1 cellular context compared by ENCODE assay signal in the genomic region with DNA sequence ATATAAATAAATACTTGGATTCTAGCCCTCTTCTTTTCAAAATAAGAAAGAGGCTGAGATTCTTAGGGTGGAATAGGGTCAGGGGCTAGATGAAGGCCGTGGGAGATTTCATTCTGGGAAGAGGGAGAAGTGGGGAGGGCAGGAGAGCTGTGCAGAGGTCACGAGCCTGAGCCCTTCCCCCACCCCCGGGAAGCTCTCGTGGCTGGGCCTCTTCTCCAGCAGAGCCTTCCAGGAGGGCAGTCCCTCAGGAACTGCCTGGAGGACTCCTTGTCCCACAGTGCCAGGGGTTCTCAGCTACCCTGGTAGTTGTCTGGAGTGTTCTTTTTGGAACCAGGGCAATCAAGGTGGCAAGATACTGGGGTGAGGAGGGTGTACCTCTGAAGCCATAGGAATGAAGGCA.
TF ChIP-seq lines count a peak whose summit lies in the region.

No MANE protein-coding gene starts in this region.

TF ChIP-seq in WTC11, 78 proteins besides CTCF, POLR2A, EP300 and RAD21 (continued from another document):
- TF ChIP-seq, protein P1, sequence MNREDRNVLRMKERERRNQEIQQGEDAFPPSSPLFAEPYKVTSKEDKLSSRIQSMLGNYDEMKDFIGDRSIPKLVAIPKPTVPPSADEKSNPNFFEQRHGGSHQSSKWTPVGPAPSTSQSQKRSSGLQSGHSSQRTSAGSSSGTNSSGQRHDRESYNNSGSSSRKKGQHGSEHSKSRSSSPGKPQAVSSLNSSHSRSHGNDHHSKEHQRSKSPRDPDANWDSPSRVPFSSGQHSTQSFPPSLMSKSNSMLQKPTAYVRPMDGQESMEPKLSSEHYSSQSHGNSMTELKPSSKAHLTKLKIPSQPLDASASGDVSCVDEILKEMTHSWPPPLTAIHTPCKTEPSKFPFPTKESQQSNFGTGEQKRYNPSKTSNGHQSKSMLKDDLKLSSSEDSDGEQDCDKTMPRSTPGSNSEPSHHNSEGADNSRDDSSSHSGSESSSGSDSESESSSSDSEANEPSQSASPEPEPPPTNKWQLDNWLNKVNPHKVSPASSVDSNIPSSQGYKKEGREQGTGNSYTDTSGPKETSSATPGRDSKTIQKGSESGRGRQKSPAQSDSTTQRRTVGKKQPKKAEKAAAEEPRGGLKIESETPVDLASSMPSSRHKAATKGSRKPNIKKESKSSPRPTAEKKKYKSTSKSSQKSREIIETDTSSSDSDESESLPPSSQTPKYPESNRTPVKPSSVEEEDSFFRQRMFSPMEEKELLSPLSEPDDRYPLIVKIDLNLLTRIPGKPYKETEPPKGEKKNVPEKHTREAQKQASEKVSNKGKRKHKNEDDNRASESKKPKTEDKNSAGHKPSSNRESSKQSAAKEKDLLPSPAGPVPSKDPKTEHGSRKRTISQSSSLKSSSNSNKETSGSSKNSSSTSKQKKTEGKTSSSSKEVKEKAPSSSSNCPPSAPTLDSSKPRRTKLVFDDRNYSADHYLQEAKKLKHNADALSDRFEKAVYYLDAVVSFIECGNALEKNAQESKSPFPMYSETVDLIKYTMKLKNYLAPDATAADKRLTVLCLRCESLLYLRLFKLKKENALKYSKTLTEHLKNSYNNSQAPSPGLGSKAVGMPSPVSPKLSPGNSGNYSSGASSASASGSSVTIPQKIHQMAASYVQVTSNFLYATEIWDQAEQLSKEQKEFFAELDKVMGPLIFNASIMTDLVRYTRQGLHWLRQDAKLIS (CRISPR knock-in tag; IDR thresholded peaks at IDR 0.05; ENCODE audit: borderline replicate concordance), result no peak
- TF ChIP-seq NFATC4 (CRISPR knock-in tag; IDR thresholded peaks at IDR 0.05) (no peak), MXD4 (CRISPR knock-in tag; IDR thresholded peaks at IDR 0.05; ENCODE audit: borderline replicate concordance) (no peak), TEAD1 (CRISPR knock-in tag; IDR thresholded peaks at IDR 0.05) (no peak), ZNF263 (CRISPR knock-in tag; IDR thresholded peaks at IDR 0.05; ENCODE audit: low read depth) (no peak), TP53 (CRISPR knock-in tag; IDR thresholded peaks at IDR 0.05) (no peak), NR1H2 (CRISPR knock-in tag; IDR thresholded peaks at IDR 0.05) (no peak)
- TF ChIP-seq, protein P2, sequence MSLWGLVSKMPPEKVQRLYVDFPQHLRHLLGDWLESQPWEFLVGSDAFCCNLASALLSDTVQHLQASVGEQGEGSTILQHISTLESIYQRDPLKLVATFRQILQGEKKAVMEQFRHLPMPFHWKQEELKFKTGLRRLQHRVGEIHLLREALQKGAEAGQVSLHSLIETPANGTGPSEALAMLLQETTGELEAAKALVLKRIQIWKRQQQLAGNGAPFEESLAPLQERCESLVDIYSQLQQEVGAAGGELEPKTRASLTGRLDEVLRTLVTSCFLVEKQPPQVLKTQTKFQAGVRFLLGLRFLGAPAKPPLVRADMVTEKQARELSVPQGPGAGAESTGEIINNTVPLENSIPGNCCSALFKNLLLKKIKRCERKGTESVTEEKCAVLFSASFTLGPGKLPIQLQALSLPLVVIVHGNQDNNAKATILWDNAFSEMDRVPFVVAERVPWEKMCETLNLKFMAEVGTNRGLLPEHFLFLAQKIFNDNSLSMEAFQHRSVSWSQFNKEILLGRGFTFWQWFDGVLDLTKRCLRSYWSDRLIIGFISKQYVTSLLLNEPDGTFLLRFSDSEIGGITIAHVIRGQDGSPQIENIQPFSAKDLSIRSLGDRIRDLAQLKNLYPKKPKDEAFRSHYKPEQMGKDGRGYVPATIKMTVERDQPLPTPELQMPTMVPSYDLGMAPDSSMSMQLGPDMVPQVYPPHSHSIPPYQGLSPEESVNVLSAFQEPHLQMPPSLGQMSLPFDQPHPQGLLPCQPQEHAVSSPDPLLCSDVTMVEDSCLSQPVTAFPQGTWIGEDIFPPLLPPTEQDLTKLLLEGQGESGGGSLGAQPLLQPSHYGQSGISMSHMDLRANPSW (CRISPR knock-in tag; conservative IDR thresholded peaks at IDR 0.05; ENCODE audit: low read depth), result no peak
- TF ChIP-seq, protein P3, sequence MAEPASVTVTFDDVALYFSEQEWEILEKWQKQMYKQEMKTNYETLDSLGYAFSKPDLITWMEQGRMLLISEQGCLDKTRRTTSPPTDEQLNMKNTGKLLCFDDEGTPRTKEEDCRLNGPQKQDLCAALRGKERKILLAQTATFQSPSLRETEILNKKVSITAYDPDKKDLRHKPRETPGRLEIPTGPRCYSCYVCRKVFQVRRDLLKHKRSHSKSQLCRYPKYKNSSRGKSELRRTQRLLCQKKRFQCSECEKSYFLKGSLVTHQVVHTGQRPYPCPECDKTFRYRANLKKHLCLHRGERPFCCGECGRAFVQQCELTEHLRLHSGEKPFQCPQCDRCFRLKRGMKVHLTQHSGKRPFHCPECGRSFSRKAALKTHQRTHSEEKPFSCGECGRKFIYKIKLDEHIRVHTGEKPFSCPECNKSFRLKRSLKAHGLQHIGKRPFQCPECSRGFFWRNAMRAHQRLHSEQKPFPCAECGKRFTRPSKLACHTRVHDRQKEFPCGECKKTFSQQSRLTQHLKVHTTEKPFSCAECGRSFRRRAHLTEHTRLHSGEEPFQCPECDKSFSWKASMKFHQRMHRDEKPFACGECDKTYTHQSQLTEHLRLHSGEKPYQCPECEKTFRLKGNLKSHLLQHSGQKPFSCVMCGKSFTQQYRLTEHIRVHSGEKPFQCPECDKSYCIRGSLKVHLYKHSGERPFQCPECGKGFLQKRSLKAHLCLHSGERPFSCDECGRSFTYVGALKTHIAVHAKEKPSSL (CRISPR knock-in tag; conservative IDR thresholded peaks at IDR 0.05), result no peak
